In the genomic region with DNA sequence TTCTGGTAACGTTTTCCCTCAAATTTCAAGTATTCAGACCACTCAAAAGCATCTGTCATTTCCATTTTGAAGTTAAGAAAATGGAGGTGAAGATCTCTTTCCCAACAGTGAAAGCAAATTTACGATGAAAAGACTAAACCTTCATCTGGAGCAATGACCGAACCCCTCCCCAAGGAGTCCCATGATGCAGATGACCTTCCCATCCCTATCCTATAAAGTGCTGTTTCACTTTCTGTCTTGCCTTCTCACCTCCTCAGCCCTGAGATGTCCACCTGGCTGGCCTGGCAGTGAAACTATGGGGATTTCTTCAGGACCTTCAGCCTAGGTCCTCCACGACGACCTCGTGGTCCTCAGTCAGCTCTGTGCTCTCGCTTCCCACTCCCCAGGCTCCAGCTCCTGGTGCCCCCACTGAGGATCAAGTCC, we compare ENCODE assay signal across 8 cellular contexts. TPM values are rescaled to one million over a fixed set of nuclear protein-coding genes. Genes with fewer than 3 reads are reported as not detected.
A peak's percentile ranks its signal among the peaks of the same experiment; 100 is the strongest.
DNase-seq lines count a peak whose midpoint lies in the region; ATAC-seq and TF ChIP-seq lines count a peak whose summit lies in the region.

No MANE protein-coding gene starts in this region.

- ATAC-seq in SK-N-SH treated with all-trans-retinoic acid at 6 μM for 48 hours, result no peak

- H3K9me3 ChIP-seq in SK-N-SH (no peaks in the 10 kb centered on the region), iPS-18a (ENCODE audit: control insufficient read depth, low read depth, low read length) (no peaks in the 10 kb centered on the region), stomach (no peaks in the 10 kb centered on the region)

- intact Hi-C loops in stomach (cut with DNase I; ENCODE audit: low total_unique reads), result no loop called here

- H3K4me2 ChIP-seq in SK-N-SH, result peak overlapping the region; percentile 93

- TF ChIP-seq EP300 in SK-N-SH (IDR thresholded peaks at IDR 0.05; ENCODE audit: borderline replicate concordance in 1 of 2, low read depth in 1 of 2, low read length in 1 of 2), result no peak
- TF ChIP-seq EP300 in stomach (IDR thresholded peaks at IDR 0.05), result no peak

- H3K4me1 ChIP-seq in SK-N-SH (ENCODE audit: control insufficient read depth in 1 of 2, insufficient read depth in 2 of 2, low read depth in 1 of 2, low read length in 1 of 2) (peaks cover 0 to 9% of the 10 kb centered on the region in 2 experiments; a peak in 1 of 4 replicates), iPS-18a (ENCODE audit: control insufficient read depth, low read depth, low read length) (peaks cover 3% of the 10 kb centered on the region), stomach (peaks cover 25 to 44% (median 34%) of the 10 kb centered on the region in 4 donors)

- peak overlapping the region; percentile 14 to 81; a peak in 2 of 4 replicates for H3K4me3 ChIP-seq in SK-N-SH (ENCODE audit: low read depth in 2 of 2, low read length in 1 of 2)
- H3K4me3 ChIP-seq in WI38 (ENCODE audit: low read depth, low read length), result peak overlapping the region; percentile 87
- peak overlapping the region; percentile 83 for H3K4me3 ChIP-seq in iPS-18a (ENCODE audit: low read length)
- peak overlapping the region; percentile 74 to 94 (median 80) for H3K4me3 ChIP-seq in stomach

- no peak for TF ChIP-seq POLR2A in stomach (IDR thresholded peaks at IDR 0.05)

- TF ChIP-seq CTCF in SK-N-SH (IDR thresholded peaks at IDR 0.05), result no peak
- no peak for TF ChIP-seq CTCF in WI38 (IDR thresholded peaks at IDR 0.05; ENCODE audit: low read depth, low read length)
- TF ChIP-seq CTCF in stomach (IDR thresholded peaks at IDR 0.05), result peak in 2 of 7 experiments; percentile 8 to 42

- H3F3A ChIP-seq in SK-N-SH (replicated peaks; ENCODE audit: insufficient read depth), result peaks cover 15% of the 10 kb centered on the region

- peak overlapping the region in 1 of 2 experiments; percentile 99; a peak in 1 of 4 replicates for H3K27ac ChIP-seq in SK-N-SH (ENCODE audit: low read depth in 2 of 2, low read length in 1 of 2)
- no peak overlapping the region for H3K27ac ChIP-seq in iPS-18a (ENCODE audit: low read length)
- peak overlapping the region in 4 of 5 donors; percentile 99 to 100 (median 100) for H3K27ac ChIP-seq in stomach

- peaks cover 37% of the 10 kb centered on the region for H3K79me2 ChIP-seq in SK-N-SH (ENCODE audit: insufficient read depth)

- DNase-seq in SK-N-SH (no peak), stomach (no peak), SHP77 (lab: John Stamatoyannopoulos, UW) (no peak), glomerular visceral epithelial cell (ENCODE audit: extremely low spot score) (no peak), NCI-H82 treated with DMSO at 0.1 percent for 48 hours (lab: John Stamatoyannopoulos, UW; ENCODE audit: unreplicated experiment) (no peak)

- H4K20me1 ChIP-seq in SK-N-SH (ENCODE audit: insufficient read depth), result no peaks in the 10 kb centered on the region

- no peak for TF ChIP-seq RAD21 in SK-N-SH (IDR thresholded peaks at IDR 0.05; ENCODE audit: low read length)

- H3K36me3 ChIP-seq in SK-N-SH (replicated peaks in 1 of 2; ENCODE audit: control insufficient read depth in 1 of 2, insufficient read depth in 2 of 2, low read length in 1 of 2), result no peaks in the 10 kb centered on the region
- H3K36me3 ChIP-seq in iPS-18a (ENCODE audit: control insufficient read depth, low read depth, low read length), result no peaks in the 10 kb centered on the region
- no peaks in the 10 kb centered on the region for H3K36me3 ChIP-seq in stomach

- CTCF ChIA-PET in SK-N-SH (lab: Yijun Ruan, JAX), result interaction anchor here (0.6 to 3.5 kb wide), 10 partner anchors 9 to 225 kb away, joined by 3 to 13 read pairs (median 3); no protein-coding TSS in a partner anchor

- no peaks in the 10 kb centered on the region for H3K9me2 ChIP-seq in SK-N-SH

- POLR2A ChIA-PET in SK-N-SH (lab: Yijun Ruan, JAX), result no interaction called here

- peak overlapping the region; percentile 75 for H2AFZ ChIP-seq in SK-N-SH (ENCODE audit: low read depth)

- H3K27me3 ChIP-seq in SK-N-SH (ENCODE audit: insufficient read depth) (no peaks in the 10 kb centered on the region), iPS-18a (ENCODE audit: control insufficient read depth, insufficient read depth, low read length) (peaks cover 9% of the 10 kb centered on the region), stomach (no peaks in the 10 kb centered on the region)

- WGBS in SK-N-SH (ENCODE audit: low lambda C conversion rate), result 17% methylated on average over 7 of the region's 7 CpGs
- 33 to 43% (median 41%) methylated on average over 7 of the region's 7 CpGs for WGBS in stomach, 5 donors

- peak overlapping the region; percentile 96 for H3K9ac ChIP-seq in SK-N-SH
- no peak overlapping the region for H3K9ac ChIP-seq in iPS-18a (ENCODE audit: low read length)

TF ChIP-seq in SK-N-SH, 30 proteins besides CTCF, POLR2A, EP300 and RAD21 (continues in another document):
- TF ChIP-seq FOSL2 (IDR thresholded peaks at IDR 0.05; ENCODE audit: borderline replicate concordance, low read depth) (no peak), POLR2AphosphoS5 (IDR thresholded peaks at IDR 0.05; ENCODE audit: low read depth, low read length) (no peak), CHD2 (IDR thresholded peaks at IDR 0.05; ENCODE audit: low read length, partially characterized antibody) (no peak), SIN3A (IDR thresholded peaks at IDR 0.05; ENCODE audit: borderline replicate concordance, low read depth, low read length) (no peak), RCOR1 (IDR thresholded peaks at IDR 0.05; ENCODE audit: low read length) (no peak), YY1 (IDR thresholded peaks at IDR 0.05; ENCODE audit: low read depth) (no peak), TCF12 (IDR thresholded peaks at IDR 0.05) (no peak), RFX5 (IDR thresholded peaks at IDR 0.05; ENCODE audit: low read length) (no peak)
- TF ChIP-seq, protein P1, sequence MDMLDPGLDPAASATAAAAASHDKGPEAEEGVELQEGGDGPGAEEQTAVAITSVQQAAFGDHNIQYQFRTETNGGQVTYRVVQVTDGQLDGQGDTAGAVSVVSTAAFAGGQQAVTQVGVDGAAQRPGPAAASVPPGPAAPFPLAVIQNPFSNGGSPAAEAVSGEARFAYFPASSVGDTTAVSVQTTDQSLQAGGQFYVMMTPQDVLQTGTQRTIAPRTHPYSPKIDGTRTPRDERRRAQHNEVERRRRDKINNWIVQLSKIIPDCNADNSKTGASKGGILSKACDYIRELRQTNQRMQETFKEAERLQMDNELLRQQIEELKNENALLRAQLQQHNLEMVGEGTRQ (IDR thresholded peaks at IDR 0.05; ENCODE audit: borderline replicate concordance, low read depth, low read length), result no peak
- TF ChIP-seq, protein P2, sequence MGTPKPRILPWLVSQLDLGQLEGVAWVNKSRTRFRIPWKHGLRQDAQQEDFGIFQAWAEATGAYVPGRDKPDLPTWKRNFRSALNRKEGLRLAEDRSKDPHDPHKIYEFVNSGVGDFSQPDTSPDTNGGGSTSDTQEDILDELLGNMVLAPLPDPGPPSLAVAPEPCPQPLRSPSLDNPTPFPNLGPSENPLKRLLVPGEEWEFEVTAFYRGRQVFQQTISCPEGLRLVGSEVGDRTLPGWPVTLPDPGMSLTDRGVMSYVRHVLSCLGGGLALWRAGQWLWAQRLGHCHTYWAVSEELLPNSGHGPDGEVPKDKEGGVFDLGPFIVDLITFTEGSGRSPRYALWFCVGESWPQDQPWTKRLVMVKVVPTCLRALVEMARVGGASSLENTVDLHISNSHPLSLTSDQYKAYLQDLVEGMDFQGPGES (IDR thresholded peaks at IDR 0.05; ENCODE audit: low read depth, low read length), result no peak

TF ChIP-seq in SK-N-SH treated with all-trans-retinoic acid at 6 μM for 48 hours, 23 proteins besides CTCF, POLR2A, EP300 and RAD21 (continues in another document):
- TF ChIP-seq SNAI2 (CRISPR knock-in tag; IDR thresholded peaks at IDR 0.05) (no peak), ZFP3 (CRISPR knock-in tag; IDR thresholded peaks at IDR 0.05) (no peak), ISL1 (CRISPR knock-in tag; IDR thresholded peaks at IDR 0.05) (no peak), TCF4 (CRISPR knock-in tag; IDR thresholded peaks at IDR 0.05; ENCODE audit: borderline replicate concordance) (no peak), OSR1 (CRISPR knock-in tag; IDR thresholded peaks at IDR 0.05) (no peak), ZNF8 (CRISPR knock-in tag; IDR thresholded peaks at IDR 0.05) (no peak)
- TF ChIP-seq, protein P3, sequence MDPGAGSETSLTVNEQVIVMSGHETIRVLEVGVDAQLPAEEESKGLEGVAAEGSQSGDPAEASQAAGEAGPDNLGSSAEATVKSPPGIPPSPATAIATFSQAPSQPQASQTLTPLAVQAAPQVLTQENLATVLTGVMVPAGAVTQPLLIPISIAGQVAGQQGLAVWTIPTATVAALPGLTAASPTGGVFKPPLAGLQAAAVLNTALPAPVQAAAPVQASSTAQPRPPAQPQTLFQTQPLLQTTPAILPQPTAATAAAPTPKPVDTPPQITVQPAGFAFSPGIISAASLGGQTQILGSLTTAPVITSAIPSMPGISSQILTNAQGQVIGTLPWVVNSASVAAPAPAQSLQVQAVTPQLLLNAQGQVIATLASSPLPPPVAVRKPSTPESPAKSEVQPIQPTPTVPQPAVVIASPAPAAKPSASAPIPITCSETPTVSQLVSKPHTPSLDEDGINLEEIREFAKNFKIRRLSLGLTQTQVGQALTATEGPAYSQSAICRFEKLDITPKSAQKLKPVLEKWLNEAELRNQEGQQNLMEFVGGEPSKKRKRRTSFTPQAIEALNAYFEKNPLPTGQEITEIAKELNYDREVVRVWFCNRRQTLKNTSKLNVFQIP (CRISPR knock-in tag; IDR thresholded peaks at IDR 0.05; ENCODE audit: borderline replicate concordance, low read depth), result no peak

RNA-seq across cellular contexts. Expression of a gene that starts 0.9 kb away (rescaled TPM):
- polyA plus RNA-seq in SK-N-SH (2012; rRNA removed) (23.9 and 30.7 TPM in 2 replicates), stomach (10 to 100 TPM in 2 of 3 donors, 1 to 10 TPM in 1; 7.6 to 20.0 (median 11.9) TPM)
- 13.0 and 20.9 TPM in 2 replicates for polyA plus RNA-seq in SK-N-SH (2012; cell fraction: cytosol; rRNA removed)
- 32.2 and 49.2 TPM in 2 replicates for polyA plus RNA-seq in SK-N-SH (2012; cell fraction: nucleus; rRNA removed)
- 100 to 1,000 TPM in 1 of 5 donors, 10 to 100 TPM in 4; 58.0 to 219 (median 61.7) TPM for total RNA-seq in stomach
